In the genomic region with DNA sequence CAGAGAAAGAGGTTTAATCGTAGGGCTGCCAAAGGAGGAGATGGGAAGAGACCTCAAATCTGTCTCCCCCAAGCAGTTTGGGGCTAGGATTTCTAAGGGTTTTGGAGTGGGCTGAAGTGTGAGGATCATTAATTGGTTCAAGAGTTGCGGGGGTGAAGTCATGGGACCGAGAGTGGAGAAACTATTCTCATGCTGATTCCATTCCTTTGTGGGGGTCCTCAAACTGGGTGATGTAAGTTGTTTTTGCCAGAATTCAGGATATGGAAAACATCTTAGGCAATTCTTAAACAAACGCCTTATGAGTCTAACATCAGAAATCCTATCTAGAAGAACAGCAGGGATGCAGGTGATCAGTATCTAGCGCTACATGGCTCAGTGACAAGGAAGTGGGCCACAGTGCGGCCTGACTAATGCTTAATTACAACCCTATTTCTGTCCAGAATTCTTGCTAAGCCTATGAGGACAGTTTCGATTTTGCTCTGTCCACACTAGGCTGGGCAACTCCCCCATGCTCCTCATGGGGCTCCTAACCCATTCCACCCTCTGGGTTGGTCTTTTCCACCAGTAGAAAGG, we compare ENCODE assay signal across 29 cellular contexts.
"Had no signal": no experiment of that assay in that cellular context is flagged by ENCODE, and none has a peak within 500 bp of the region (broad histone marks: within the 10 kb centered on the region; RNA-seq: fewer than 3 reads in every experiment).

No MANE protein-coding gene starts in this region.

- ATAC-seq: activated CD4-positive, alpha-beta T cell treated with anti-CD3 and anti-CD28 coated beads for 36 hours; activated CD8-positive, alpha-beta memory T cell treated with anti-CD3 and anti-CD28 coated beads, Interleukin-2, amount 10 ng/mL, durations not matched to agents 7 days and 5 days; activated CD8-positive, alpha-beta T cell treated with anti-CD3 and anti-CD28 coated beads, Interleukin-2, amount 10 ng/mL, durations not matched to agents 7 days and 5 days; activated naive CD8-positive, alpha-beta T cell treated with anti-CD3 and anti-CD28 coated beads, Interleukin-2, amount 50 U/mL, for 24 hours; effector memory CD8-positive, alpha-beta T cell; heart left ventricle; left lobe of liver; lower lobe of right lung; natural killer cell had no signal

- H3K4me3 ChIP-seq: heart left ventricle, lower lobe of right lung, neural progenitor cell, right atrium auricular region, suprapubic skin, tibial nerve had no signal

- DNase-seq: activated CD4-positive, alpha-beta T cell treated with anti-CD3 and anti-CD28 coated beads for 36 hours; activated CD4-positive, CD25-positive, alpha-beta regulatory T cell; activated CD8-positive, alpha-beta memory T cell treated with anti-CD3 and anti-CD28 coated beads, Interleukin-2, amount 10 ng/mL, durations not matched to agents 7 days and 5 days; activated CD8-positive, alpha-beta T cell treated with anti-CD3 and anti-CD28 coated beads, Interleukin-2, amount 10 ng/mL, durations not matched to agents 7 days and 5 days; activated naive CD8-positive, alpha-beta T cell treated with anti-CD3 and anti-CD28 coated beads, Interleukin-2, amount 50 U/mL, for 24 hours; activated T-cell treated with anti-CD3 and anti-CD28 coated beads, Interleukin-2, amount 50 U/mL, for 48 hours; amygdala; caudate nucleus; cortex of kidney; effector memory CD8-positive, alpha-beta T cell; foreskin fibroblast; heart left ventricle; hypothalamus; kidney glomerular epithelial cell; lower lobe of right lung; mesenchymal stem cell; natural killer cell; occipital lobe; stimulated activated CD4-positive, alpha-beta T cell treated with anti-CD3 and anti-CD28 coated beads, Interleukin-15, amount 100 ng/mL, for 24 hours; stimulated activated CD4-positive, alpha-beta T cell treated with anti-CD3 and anti-CD28 coated beads, Interleukin-2, amount 100 ng/mL, for 24 hours; stimulated activated naive CD4-positive, alpha-beta T cell had no signal

- H3K36me3 ChIP-seq: heart left ventricle, lower lobe of right lung, neural progenitor cell, right atrium auricular region, suprapubic skin, tibial nerve had no signal

- H3K9me3 ChIP-seq: heart left ventricle, lower lobe of right lung, right atrium auricular region, suprapubic skin, tibial nerve had no signal

- H3K27ac Mint-ChIP-seq: activated CD4-positive, alpha-beta T cell treated with anti-CD3 and anti-CD28 coated beads for 36 hours; activated CD8-positive, alpha-beta memory T cell treated with anti-CD3 and anti-CD28 coated beads, Interleukin-2, amount 10 ng/mL, durations not matched to agents 7 days and 5 days; activated CD8-positive, alpha-beta T cell treated with anti-CD3 and anti-CD28 coated beads, Interleukin-2, amount 10 ng/mL, durations not matched to agents 7 days and 5 days; activated naive CD4-positive, alpha-beta T cell treated with anti-CD3 and anti-CD28 coated beads, Interleukin-2, amount 50 U/mL, for 24 hours; activated naive CD8-positive, alpha-beta T cell treated with anti-CD3 and anti-CD28 coated beads, Interleukin-2, amount 50 U/mL, for 24 hours; activated T-helper 2 cell treated with anti-CD3 and anti-CD28 coated beads, Interferon-gamma antibody, Interleukin-2, Interleukin-4, amounts not matched to agents 10 μg/mL and 5 μg/mL and 100 μg/mL, durations not matched to agents 14 hours and 24 hours and 36 hours; effector memory CD8-positive, alpha-beta T cell; natural killer cell; neural progenitor cell had no signal

- H3K4me1 ChIP-seq: suprapubic skin had no signal

- H3K4me1 Mint-ChIP-seq: activated CD4-positive, alpha-beta T cell treated with anti-CD3 and anti-CD28 coated beads for 36 hours; activated CD8-positive, alpha-beta memory T cell treated with anti-CD3 and anti-CD28 coated beads, Interleukin-2, amount 10 ng/mL, durations not matched to agents 7 days and 5 days; activated naive CD4-positive, alpha-beta T cell treated with anti-CD3 and anti-CD28 coated beads, Interleukin-2, amount 50 U/mL, for 24 hours; activated naive CD8-positive, alpha-beta T cell treated with anti-CD3 and anti-CD28 coated beads, Interleukin-2, amount 50 U/mL, for 24 hours; natural killer cell had no signal

- H3K9me3 Mint-ChIP-seq: activated naive CD8-positive, alpha-beta T cell treated with anti-CD3 and anti-CD28 coated beads, Interleukin-2, amount 50 U/mL, for 24 hours; activated T-helper 2 cell treated with anti-CD3 and anti-CD28 coated beads, Interferon-gamma antibody, Interleukin-2, Interleukin-4, amounts not matched to agents 10 μg/mL and 5 μg/mL and 100 μg/mL, durations not matched to agents 14 hours and 24 hours and 36 hours; effector memory CD8-positive, alpha-beta T cell; natural killer cell had no signal

- H3K27ac ChIP-seq: lower lobe of right lung, neural progenitor cell, right atrium auricular region, suprapubic skin, tibial nerve had no signal

- H3K36me3 Mint-ChIP-seq: activated CD8-positive, alpha-beta memory T cell treated with anti-CD3 and anti-CD28 coated beads, Interleukin-2, amount 10 ng/mL, durations not matched to agents 7 days and 5 days; activated naive CD4-positive, alpha-beta T cell treated with anti-CD3 and anti-CD28 coated beads, Interleukin-2, amount 50 U/mL, for 24 hours; natural killer cell; neural progenitor cell had no signal

- H3K4me2 ChIP-seq: neural progenitor cell had no signal

- H2AFZ ChIP-seq: neural progenitor cell had no signal

- H3K4me3 Mint-ChIP-seq: activated CD4-positive, alpha-beta T cell treated with anti-CD3 and anti-CD28 coated beads for 36 hours; activated CD8-positive, alpha-beta memory T cell treated with anti-CD3 and anti-CD28 coated beads, Interleukin-2, amount 10 ng/mL, durations not matched to agents 7 days and 5 days; activated CD8-positive, alpha-beta T cell treated with anti-CD3 and anti-CD28 coated beads, Interleukin-2, amount 10 ng/mL, durations not matched to agents 7 days and 5 days; activated naive CD4-positive, alpha-beta T cell treated with anti-CD3 and anti-CD28 coated beads, Interleukin-2, amount 50 U/mL, for 24 hours; activated naive CD8-positive, alpha-beta T cell treated with anti-CD3 and anti-CD28 coated beads, Interleukin-2, amount 50 U/mL, for 24 hours; effector memory CD8-positive, alpha-beta T cell; natural killer cell; neural progenitor cell had no signal

- H3K27me3 ChIP-seq: heart left ventricle, right atrium auricular region, suprapubic skin, tibial nerve had no signal

- H3K27me3 Mint-ChIP-seq: activated CD4-positive, alpha-beta T cell treated with anti-CD3 and anti-CD28 coated beads for 36 hours; activated CD8-positive, alpha-beta memory T cell treated with anti-CD3 and anti-CD28 coated beads, Interleukin-2, amount 10 ng/mL, durations not matched to agents 7 days and 5 days had no signal

- H3K9ac ChIP-seq: neural progenitor cell had no signal

- FAIRE-seq: urothelium cell line had no signal
